Comparison of ENCODE assay signal across 15 cellular contexts in genomic region chr10:102613761-102614160, GRCh38. TPM values are rescaled to one million over a fixed set of nuclear protein-coding genes. Genes with fewer than 3 reads are reported as not detected.
DNase-seq lines count a peak whose midpoint lies in the region; ATAC-seq and TF ChIP-seq lines count a peak whose summit lies in the region.
"Had no signal": no experiment of that assay in that cellular context is flagged by ENCODE, and none has a peak within 500 bp of the region (broad histone marks: within the 10 kb centered on the region; RNA-seq: fewer than 3 reads in every experiment).

No MANE protein-coding gene starts in this region.

- peaks cover 26% of the 10 kb centered on the region for H3K36me3 ChIP-seq in CD4-positive, alpha-beta memory T cell (ENCODE audit: insufficient read depth, low read length)
- H3K36me3 ChIP-seq in left ventricle myocardium inferior (peaks cover 26% of the 10 kb centered on the region), sigmoid colon (peaks cover 0 to 32% (median 10%) of the 10 kb centered on the region in 4 donors)

- H3K9me3 ChIP-seq in CD4-positive, alpha-beta memory T cell (ENCODE audit: control insufficient read depth in 1 of 2, low read length in 2 of 2): no peaks in the 10 kb centered on the region
- H3K9me3 ChIP-seq in left ventricle myocardium inferior (replicated peaks): no peaks in the 10 kb centered on the region
- no peaks in the 10 kb centered on the region for H3K9me3 ChIP-seq in sigmoid colon

- no peaks in the 10 kb centered on the region for H3K27me3 Mint-ChIP-seq in CD4-positive, alpha-beta memory T cell
- no peaks in the 10 kb centered on the region for H3K27me3 Mint-ChIP-seq in activated naive CD8-positive, alpha-beta T cell treated with anti-CD3 and anti-CD28 coated beads, Interleukin-2, amount 50 U/mL, for 24 hours

- POLR2A ChIA-PET in CD4-positive, alpha-beta memory T cell (lab: Charles Lee; ENCODE audit: partially characterized antibody): interaction anchor here (1.3 to 4.8 kb wide), 3 partner anchors 18 to 32 kb away, joined by 5 to 53 read pairs (median 5); partner anchors contain the start of gene TRIM8

- intact Hi-C loops in CD4-positive, alpha-beta memory T cell (cut with micrococcal nuclease): loop anchor here (2.0 kb wide), 1 partner anchor 29 kb away; no protein-coding TSS in a partner anchor
- intact Hi-C loops in left ventricle myocardium inferior (cut with micrococcal nuclease): no loop called here
- intact Hi-C loops in sigmoid colon (cut with DNase I): no loop called here

- no peak for TF ChIP-seq POLR2A in sigmoid colon (IDR thresholded peaks at IDR 0.05)

- H3K4me3 Mint-ChIP-seq in CD4-positive, alpha-beta memory T cell: no peak overlapping the region
- no peak overlapping the region for H3K4me3 Mint-ChIP-seq in activated naive CD8-positive, alpha-beta T cell treated with anti-CD3 and anti-CD28 coated beads, Interleukin-2, amount 50 U/mL, for 24 hours

- WGBS in sigmoid colon, 2 donors: 62 to 83% methylated on average over 8 of the region's 8 CpGs

- peaks cover 27 to 47% (median 36%) of the 10 kb centered on the region in 4 donors for H3K4me1 Mint-ChIP-seq in CD4-positive, alpha-beta memory T cell
- peaks cover 36% of the 10 kb centered on the region for H3K4me1 Mint-ChIP-seq in activated naive CD8-positive, alpha-beta T cell treated with anti-CD3 and anti-CD28 coated beads, Interleukin-2, amount 50 U/mL, for 24 hours

- no peaks in the 10 kb centered on the region for H3K27me3 ChIP-seq in CD4-positive, alpha-beta memory T cell (ENCODE audit: insufficient read depth, low read length)
- H3K27me3 ChIP-seq in left ventricle myocardium inferior (ENCODE audit: low read depth) (no peaks in the 10 kb centered on the region), sigmoid colon (no peaks in the 10 kb centered on the region)

- DNase-seq in CD4-positive, alpha-beta memory T cell: no peak
- DNase-seq in activated naive CD8-positive, alpha-beta T cell treated with anti-CD3 and anti-CD28 coated beads, Interleukin-2, amount 50 U/mL, for 24 hours: no peak
- DNase-seq in left ventricle myocardium inferior: peak; percentile 52
- peak; percentile 66 for DNase-seq in sigmoid colon
- no peak for DNase-seq in cerebellum (ENCODE audit: low spot score)
- no peak for DNase-seq in Ammon's horn (ENCODE audit: low spot score)
- DNase-seq: activated CD4-positive, alpha-beta T cell treated with anti-CD3 and anti-CD28 coated beads, Interleukin-2, amount 50 U/mL, for 4 hours; activated effector memory CD4-positive, alpha-beta T cell treated with Interleukin-2 at 50 U/mL for 16 hours; foreskin melanocyte; midbrain; NCI-H446; trophoblast cell had no signal

- no peak overlapping the region for H3K4me3 ChIP-seq in CD4-positive, alpha-beta memory T cell (ENCODE audit: low read length in 2 of 2)
- H3K4me3 ChIP-seq in left ventricle myocardium inferior: no peak overlapping the region
- no peak overlapping the region for H3K4me3 ChIP-seq in sigmoid colon

- no peaks in the 10 kb centered on the region for H3K9me3 Mint-ChIP-seq in CD4-positive, alpha-beta memory T cell
- no peaks in the 10 kb centered on the region for H3K9me3 Mint-ChIP-seq in activated naive CD8-positive, alpha-beta T cell treated with anti-CD3 and anti-CD28 coated beads, Interleukin-2, amount 50 U/mL, for 24 hours

- H3K27ac ChIP-seq in CD4-positive, alpha-beta memory T cell (ENCODE audit: low read depth, low read length): peak overlapping the region; percentile 70
- H3K27ac ChIP-seq in left ventricle myocardium inferior (replicated peaks) (peak overlapping the region; percentile 65), sigmoid colon (peak overlapping the region in 3 of 4 donors; percentile 59 to 75 (median 67))

- TF ChIP-seq EP300 in sigmoid colon (IDR thresholded peaks at IDR 0.05): no peak

- H3K27ac Mint-ChIP-seq in CD4-positive, alpha-beta memory T cell: peak overlapping the region; percentile 94 to 99 (median 99)
- peak overlapping the region; percentile 95 for H3K27ac Mint-ChIP-seq in activated naive CD8-positive, alpha-beta T cell treated with anti-CD3 and anti-CD28 coated beads, Interleukin-2, amount 50 U/mL, for 24 hours

- no peak for ATAC-seq in activated naive CD8-positive, alpha-beta T cell treated with anti-CD3 and anti-CD28 coated beads, Interleukin-2, amount 50 U/mL, for 24 hours
- ATAC-seq in HG03565 (IDR thresholded peaks at IDR 0.05; ENCODE audit: unreplicated experiment): no peak
- no peak for ATAC-seq in HG03280 (IDR thresholded peaks at IDR 0.05; ENCODE audit: unreplicated experiment)
- ATAC-seq: SK-N-SH treated with all-trans-retinoic acid at 6 μM for 48 hours had no signal

- peaks cover 44% of the 10 kb centered on the region for H3K4me1 ChIP-seq in CD4-positive, alpha-beta memory T cell (ENCODE audit: insufficient read depth, low read length)
- peaks cover 84% of the 10 kb centered on the region for H3K4me1 ChIP-seq in left ventricle myocardium inferior
- peaks cover 0 to 77% (median 55%) of the 10 kb centered on the region in 4 donors for H3K4me1 ChIP-seq in sigmoid colon

- no peak for TF ChIP-seq CTCF in left ventricle myocardium inferior (IDR thresholded peaks at IDR 0.05; ENCODE audit: borderline replicate concordance)
- TF ChIP-seq CTCF in sigmoid colon (IDR thresholded peaks at IDR 0.05): no peak

- CTCF ChIA-PET in CD4-positive, alpha-beta memory T cell (lab: Charles Lee; ENCODE audit: partially characterized antibody): interaction anchor here (0.9 to 1.7 kb wide), 4 partner anchors 18 to 57 kb away, joined by 3 to 8 read pairs (median 3); no protein-coding TSS in a partner anchor

- peaks cover 15 to 30% of the 10 kb centered on the region in 2 donors for H3K36me3 Mint-ChIP-seq in CD4-positive, alpha-beta memory T cell
- no peaks in the 10 kb centered on the region for H3K36me3 Mint-ChIP-seq in activated naive CD8-positive, alpha-beta T cell treated with anti-CD3 and anti-CD28 coated beads, Interleukin-2, amount 50 U/mL, for 24 hours (ENCODE audit: low read depth)

RNA-seq across cellular contexts. Expression of gene TRIM8, which starts 30.5 kb away (rescaled TPM):
- total RNA-seq in CD4-positive, alpha-beta memory T cell: 10 to 100 TPM; 68.4 to 71.6 TPM
- 10 to 100 TPM; 33.0 to 56.4 TPM for polyA plus RNA-seq in CD4-positive, alpha-beta memory T cell
- total RNA-seq in left ventricle myocardium inferior (95.1 TPM), sigmoid colon (10 to 100 TPM; 58.9 to 88.6 (median 67.1) TPM), cerebellum (50.3 TPM)
- 10 to 100 TPM; 25.0 to 53.0 (median 46.8) TPM for polyA plus RNA-seq in sigmoid colon

Comparison
In these comparisons a context has a peak if more than half of its experiments do, and no peak if none do; other contexts are left out.
1. DNase-seq: peak in left ventricle myocardium inferior (single experiment) and sigmoid colon (single experiment); none in CD4-positive, alpha-beta memory T cell (0 of 5), activated naive CD8-positive, alpha-beta T cell treated with anti-CD3 and anti-CD28 coated beads, Interleukin-2, amount 50 U/mL, for 24 hours (single experiment), cerebellum (single experiment) and Ammon's horn (single experiment).
2. Peak in every context shown above with its lines, with median percentiles within 50 percentile points of each other: H3K27ac ChIP-seq.